In genomic region chr5:89302102-89302891, GRCh38 we compare ENCODE assay signal across 15 cellular contexts.
DNase-seq lines count a peak whose midpoint lies in the region; ATAC-seq and TF ChIP-seq lines count a peak whose summit lies in the region.
"Had no signal": no experiment of that assay in that cellular context is flagged by ENCODE, and none has a peak within 500 bp of the region (broad histone marks: within the 10 kb centered on the region; RNA-seq: fewer than 3 reads in every experiment).

No MANE protein-coding gene starts in this region.

- DNase-seq in putamen (ENCODE audit: low spot score), result peak; percentile 41
- no peak for DNase-seq in sigmoid colon
- no peak for DNase-seq in right cardiac atrium
- DNase-seq in HUDEP-2 (lab: John Stamatoyannopoulos, UW; ENCODE audit: unreplicated experiment in 76 of 76), result no peak
- no peak for DNase-seq in AG20443 (ENCODE audit: low spot score)
- DNase-seq: erythroblast, islet precursor cell, KG1, NCI-H146, NCI-H524 treated with DMSO at 0.1 percent for 48 hours, Peyer's patch, WERI-Rb-1 had no signal

- H3K27me3 ChIP-seq in sigmoid colon, result no peaks in the 10 kb centered on the region
- no peaks in the 10 kb centered on the region for H3K27me3 ChIP-seq in right cardiac atrium (ENCODE audit: control insufficient read depth, insufficient read depth)
- H3K27me3 ChIP-seq: Peyer's patch had no signal

- H3K4me1 ChIP-seq in sigmoid colon, result no peaks in the 10 kb centered on the region
- no peaks in the 10 kb centered on the region for H3K4me1 ChIP-seq in right cardiac atrium (ENCODE audit: control insufficient read depth, insufficient read depth, low read length)
- H3K4me1 ChIP-seq: Peyer's patch had no signal

- H3K36me3 ChIP-seq in sigmoid colon, result no peaks in the 10 kb centered on the region
- H3K36me3 ChIP-seq: Peyer's patch, WERI-Rb-1 had no signal

- WGBS in sigmoid colon, 2 donors, result 78 to 90% methylated on average over 5 of the region's 5 CpGs
- 89% methylated on average over 5 of the region's 5 CpGs for WGBS in right cardiac atrium

- intact Hi-C loops in sigmoid colon (cut with DNase I) (no loop called here), right cardiac atrium (cut with DNase I) (no loop called here)

- no peaks in the 10 kb centered on the region for H3K9me3 ChIP-seq in sigmoid colon
- no peaks in the 10 kb centered on the region for H3K9me3 ChIP-seq in right cardiac atrium (ENCODE audit: control insufficient read depth, low read length)
- H3K9me3 ChIP-seq: Peyer's patch had no signal

- no peak overlapping the region for H3K4me3 ChIP-seq in sigmoid colon
- H3K4me3 ChIP-seq in right cardiac atrium (ENCODE audit: low read length), result no peak overlapping the region
- H3K4me3 ChIP-seq: Peyer's patch had no signal

- H3K27ac ChIP-seq in sigmoid colon, result no peak overlapping the region
- no peak overlapping the region for H3K27ac ChIP-seq in right cardiac atrium (ENCODE audit: low read length)
- H3K27ac ChIP-seq: WERI-Rb-1 had no signal

- TF ChIP-seq POLR2A in sigmoid colon (IDR thresholded peaks at IDR 0.05), result no peak

- no peak for TF ChIP-seq EP300 in sigmoid colon (IDR thresholded peaks at IDR 0.05)

- TF ChIP-seq CTCF in sigmoid colon (IDR thresholded peaks at IDR 0.05), result no peak

- peak; percentile 40 for ATAC-seq in GM18511 (IDR thresholded peaks at IDR 0.05; ENCODE audit: unreplicated experiment)
- ATAC-seq in HG02588 (IDR thresholded peaks at IDR 0.05; ENCODE audit: unreplicated experiment), result peak; percentile 29
- ATAC-seq in HG03439 (IDR thresholded peaks at IDR 0.05; ENCODE audit: unreplicated experiment), result peak; percentile 39
- ATAC-seq in right cardiac atrium, result no peak

Comparison
In these comparisons a context has a peak if more than half of its experiments do, and no peak if none do; other contexts are left out.
1. ATAC-seq: peak in GM18511 (single experiment), HG02588 (single experiment) and HG03439 (single experiment); none in right cardiac atrium (0 of 2).